19 cellular contexts compared by ENCODE assay signal in the genomic region with DNA sequence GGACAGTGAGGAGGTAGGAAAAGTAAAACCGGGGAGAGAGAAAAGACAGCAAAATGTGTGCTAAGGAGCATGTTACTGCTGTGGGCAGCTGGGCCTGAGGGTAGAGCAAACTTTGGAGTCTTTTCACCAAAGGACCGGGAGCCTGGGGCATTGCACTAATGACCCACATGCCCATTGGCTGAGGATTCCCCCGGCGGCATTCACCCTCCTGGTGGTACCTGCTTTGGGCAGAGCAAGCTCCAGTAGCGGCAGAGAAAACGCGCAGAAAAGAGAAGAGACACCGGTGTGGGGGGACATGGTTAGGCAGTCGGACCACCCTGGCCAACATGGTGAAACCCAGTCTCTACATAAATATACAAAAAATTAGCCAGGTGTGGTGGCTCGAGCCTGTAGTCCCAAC.
"Had no signal": no experiment of that assay in that cellular context is flagged by ENCODE, and none has a peak within 500 bp of the region (broad histone marks: within the 10 kb centered on the region; RNA-seq: fewer than 3 reads in every experiment).

No MANE protein-coding gene starts in this region.

- H3K27me3 Mint-ChIP-seq: stimulated activated memory B cell treated with anti-CD40 and anti-IgM and Interleukin-4, amounts not matched to agents 10 μg/mL and 1 μg/mL and 100 μg/mL, for 72 hours had no signal

- H3K27me3 ChIP-seq: colonic mucosa, pancreas, tibial nerve had no signal

- H3K4me3 Mint-ChIP-seq: central memory CD8-positive, alpha-beta T cell; effector memory CD8-positive, alpha-beta T cell; immature natural killer cell; naive thymus-derived CD8-positive, alpha-beta T cell; nephron progenitor cell; stimulated activated memory B cell treated with anti-CD40 and anti-IgM and Interleukin-4, amounts not matched to agents 10 μg/mL and 1 μg/mL and 100 μg/mL, for 72 hours had no signal

- H3K4me1 Mint-ChIP-seq: central memory CD8-positive, alpha-beta T cell; immature natural killer cell; naive thymus-derived CD8-positive, alpha-beta T cell; stimulated activated memory B cell treated with anti-CD40 and anti-IgM and Interleukin-4, amounts not matched to agents 10 μg/mL and 1 μg/mL and 100 μg/mL, for 72 hours had no signal

- H3K4me3 ChIP-seq: colonic mucosa, lower lobe of right lung, pancreas, skin epidermis, spleen, thoracic aorta, tibial nerve had no signal

- H3K9me3 Mint-ChIP-seq: central memory CD8-positive, alpha-beta T cell; effector memory CD8-positive, alpha-beta T cell; naive thymus-derived CD8-positive, alpha-beta T cell; stimulated activated memory B cell treated with anti-CD40 and anti-IgM and Interleukin-4, amounts not matched to agents 10 μg/mL and 1 μg/mL and 100 μg/mL, for 72 hours had no signal

- H3K9me3 ChIP-seq: colonic mucosa, lower lobe of right lung, pancreas, spleen, thoracic aorta, tibial nerve had no signal

- H3K36me3 Mint-ChIP-seq: immature natural killer cell; naive thymus-derived CD8-positive, alpha-beta T cell; stimulated activated memory B cell treated with anti-CD40 and anti-IgM and Interleukin-4, amounts not matched to agents 10 μg/mL and 1 μg/mL and 100 μg/mL, for 72 hours had no signal

- H3K36me3 ChIP-seq: colonic mucosa, lower lobe of right lung, pancreas, spleen, thoracic aorta, tibial nerve had no signal

- H3K4me1 ChIP-seq: colonic mucosa, lower lobe of right lung, spleen, tibial nerve had no signal

- H3K27ac Mint-ChIP-seq: effector memory CD8-positive, alpha-beta T cell; immature natural killer cell; naive thymus-derived CD8-positive, alpha-beta T cell; nephron progenitor cell; stimulated activated memory B cell treated with anti-CD40 and anti-IgM and Interleukin-4, amounts not matched to agents 10 μg/mL and 1 μg/mL and 100 μg/mL, for 72 hours had no signal

- DNase-seq: colonic mucosa; dermis blood vessel endothelial cell; effector memory CD8-positive, alpha-beta T cell; hypothalamus; immature natural killer cell; left ventricle myocardium superior; lower lobe of right lung; naive thymus-derived CD8-positive, alpha-beta T cell; nephron progenitor cell; occipital lobe; pancreas; spleen; stimulated activated CD4-positive, alpha-beta T cell treated with anti-CD3 and anti-CD28 coated beads, Interleukin-4, amount 100 ng/mL, for 4 hours; stimulated activated naive CD8-positive, alpha-beta T cell treated with anti-CD3 and anti-CD28 coated beads, Interleukin-15, Interleukin-2, amounts not matched to agents 100 U/mL and 50 U/mL, for 24 hours had no signal

- ATAC-seq: effector memory CD8-positive, alpha-beta T cell; left ventricle myocardium superior; lower lobe of right lung; naive thymus-derived CD8-positive, alpha-beta T cell; stimulated activated memory B cell treated with anti-CD40 and anti-IgM and Interleukin-4, amounts not matched to agents 10 μg/mL and 1 μg/mL and 100 μg/mL, for 72 hours; stimulated activated naive CD8-positive, alpha-beta T cell treated with anti-CD3 and anti-CD28 coated beads, Interleukin-15, Interleukin-2, amounts not matched to agents 100 U/mL and 50 U/mL, for 24 hours had no signal

- H3K27ac ChIP-seq: colonic mucosa, lower lobe of right lung, skin epidermis, spleen, thoracic aorta, tibial nerve had no signal
